In the genomic region with DNA sequence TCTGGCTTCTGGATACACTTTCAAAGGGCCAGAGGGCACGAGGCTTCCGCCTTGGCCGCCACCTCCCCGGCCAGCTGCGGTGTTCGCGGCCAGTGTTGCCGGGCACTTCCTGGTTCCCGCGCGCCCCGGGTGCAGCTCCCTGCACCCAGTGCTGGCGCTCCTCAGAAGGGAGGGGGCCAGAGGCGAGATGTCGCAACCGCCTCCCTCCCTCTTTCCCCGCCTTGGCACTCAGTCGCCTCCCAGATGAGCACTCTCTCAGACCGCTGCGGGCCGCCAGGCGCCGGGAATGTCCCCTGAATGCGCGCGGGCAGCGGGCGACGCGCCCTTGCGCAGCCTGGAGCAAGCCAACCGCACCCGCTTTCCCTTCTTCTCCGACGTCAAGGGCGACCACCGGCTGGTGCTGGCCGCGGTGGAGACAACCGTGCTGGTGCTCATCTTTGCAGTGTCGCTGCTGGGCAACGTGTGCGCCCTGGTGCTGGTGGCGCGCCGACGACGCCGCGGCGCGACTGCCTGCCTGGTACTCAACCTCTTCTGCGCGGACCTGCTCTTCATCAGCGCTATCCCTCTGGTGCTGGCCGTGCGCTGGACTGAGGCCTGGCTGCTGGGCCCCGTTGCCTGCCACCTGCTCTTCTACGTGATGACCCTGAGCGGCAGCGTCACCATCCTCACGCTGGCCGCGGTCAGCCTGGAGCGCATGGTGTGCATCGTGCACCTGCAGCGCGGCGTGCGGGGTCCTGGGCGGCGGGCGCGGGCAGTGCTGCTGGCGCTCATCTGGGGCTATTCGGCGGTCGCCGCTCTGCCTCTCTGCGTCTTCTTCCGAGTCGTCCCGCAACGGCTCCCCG, we compare ENCODE assay signal across 1 cellular context.
TF ChIP-seq lines count a peak whose summit lies in the region.

TSS of gene FFAR4 (plus strand) at position 231 of the 842 bp plus-strand sequence. CDS start at position 287, 56 bp downstream.

TF ChIP-seq in HepG2, 621 proteins besides CTCF, POLR2A, EP300 and RAD21 (continued from another document):
- TF ChIP-seq, protein P1, sequence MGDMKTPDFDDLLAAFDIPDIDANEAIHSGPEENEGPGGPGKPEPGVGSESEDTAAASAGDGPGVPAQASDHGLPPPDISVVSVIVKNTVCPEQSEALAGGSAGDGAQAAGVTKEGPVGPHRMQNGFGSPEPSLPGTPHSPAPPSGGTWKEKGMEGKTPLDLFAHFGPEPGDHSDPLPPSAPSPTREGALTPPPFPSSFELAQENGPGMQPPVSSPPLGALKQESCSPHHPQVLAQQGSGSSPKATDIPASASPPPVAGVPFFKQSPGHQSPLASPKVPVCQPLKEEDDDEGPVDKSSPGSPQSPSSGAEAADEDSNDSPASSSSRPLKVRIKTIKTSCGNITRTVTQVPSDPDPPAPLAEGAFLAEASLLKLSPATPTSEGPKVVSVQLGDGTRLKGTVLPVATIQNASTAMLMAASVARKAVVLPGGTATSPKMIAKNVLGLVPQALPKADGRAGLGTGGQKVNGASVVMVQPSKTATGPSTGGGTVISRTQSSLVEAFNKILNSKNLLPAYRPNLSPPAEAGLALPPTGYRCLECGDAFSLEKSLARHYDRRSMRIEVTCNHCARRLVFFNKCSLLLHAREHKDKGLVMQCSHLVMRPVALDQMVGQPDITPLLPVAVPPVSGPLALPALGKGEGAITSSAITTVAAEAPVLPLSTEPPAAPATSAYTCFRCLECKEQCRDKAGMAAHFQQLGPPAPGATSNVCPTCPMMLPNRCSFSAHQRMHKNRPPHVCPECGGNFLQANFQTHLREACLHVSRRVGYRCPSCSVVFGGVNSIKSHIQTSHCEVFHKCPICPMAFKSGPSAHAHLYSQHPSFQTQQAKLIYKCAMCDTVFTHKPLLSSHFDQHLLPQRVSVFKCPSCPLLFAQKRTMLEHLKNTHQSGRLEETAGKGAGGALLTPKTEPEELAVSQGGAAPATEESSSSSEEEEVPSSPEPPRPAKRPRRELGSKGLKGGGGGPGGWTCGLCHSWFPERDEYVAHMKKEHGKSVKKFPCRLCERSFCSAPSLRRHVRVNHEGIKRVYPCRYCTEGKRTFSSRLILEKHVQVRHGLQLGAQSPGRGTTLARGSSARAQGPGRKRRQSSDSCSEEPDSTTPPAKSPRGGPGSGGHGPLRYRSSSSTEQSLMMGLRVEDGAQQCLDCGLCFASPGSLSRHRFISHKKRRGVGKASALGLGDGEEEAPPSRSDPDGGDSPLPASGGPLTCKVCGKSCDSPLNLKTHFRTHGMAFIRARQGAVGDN (CRISPR knock-in tag; IDR thresholded peaks at IDR 0.05) = peak; percentile 40
- TF ChIP-seq HDAC6 (IDR thresholded peaks at IDR 0.05; ENCODE audit: low read depth, low read length) = peak; percentile 18; the same call in 1 of the 2 replicates
- TF ChIP-seq ZNF546 (CRISPR knock-in tag; conservative IDR thresholded peaks at IDR 0.05) = no peak
- TF ChIP-seq GABPB1 (CRISPR knock-in tag; IDR thresholded peaks at IDR 0.05) = peak; percentile 15; the same call in 1 of the 2 replicates
- peak; percentile 44 for TF ChIP-seq PATZ1 (CRISPR knock-in tag; IDR thresholded peaks at IDR 0.05)
- TF ChIP-seq, protein P2, sequence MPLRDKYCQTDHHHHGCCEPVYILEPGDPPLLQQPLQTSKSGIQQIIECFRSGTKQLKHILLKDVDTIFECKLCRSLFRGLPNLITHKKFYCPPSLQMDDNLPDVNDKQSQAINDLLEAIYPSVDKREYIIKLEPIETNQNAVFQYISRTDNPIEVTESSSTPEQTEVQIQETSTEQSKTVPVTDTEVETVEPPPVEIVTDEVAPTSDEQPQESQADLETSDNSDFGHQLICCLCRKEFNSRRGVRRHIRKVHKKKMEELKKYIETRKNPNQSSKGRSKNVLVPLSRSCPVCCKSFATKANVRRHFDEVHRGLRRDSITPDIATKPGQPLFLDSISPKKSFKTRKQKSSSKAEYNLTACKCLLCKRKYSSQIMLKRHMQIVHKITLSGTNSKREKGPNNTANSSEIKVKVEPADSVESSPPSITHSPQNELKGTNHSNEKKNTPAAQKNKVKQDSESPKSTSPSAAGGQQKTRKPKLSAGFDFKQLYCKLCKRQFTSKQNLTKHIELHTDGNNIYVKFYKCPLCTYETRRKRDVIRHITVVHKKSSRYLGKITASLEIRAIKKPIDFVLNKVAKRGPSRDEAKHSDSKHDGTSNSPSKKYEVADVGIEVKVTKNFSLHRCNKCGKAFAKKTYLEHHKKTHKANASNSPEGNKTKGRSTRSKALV (CRISPR knock-in tag; IDR thresholded peaks at IDR 0.05) = peak; percentile 100
- TF ChIP-seq CEBPG (CRISPR knock-in tag; IDR thresholded peaks at IDR 0.05) = 0 out of 2 replicates have a peak, but pooled peaks have one; percentile 37
- peak; percentile 44; the same call in 1 of the 2 replicates for TF ChIP-seq CEBPB (IDR thresholded peaks at IDR 0.05; ENCODE audit: borderline replicate concordance, low read depth, low read length)
- TF ChIP-seq RXRA (CRISPR knock-in tag; IDR thresholded peaks at IDR 0.05) = peak; percentile 18; the same call in 1 of the 2 replicates
- TF ChIP-seq, protein P3, sequence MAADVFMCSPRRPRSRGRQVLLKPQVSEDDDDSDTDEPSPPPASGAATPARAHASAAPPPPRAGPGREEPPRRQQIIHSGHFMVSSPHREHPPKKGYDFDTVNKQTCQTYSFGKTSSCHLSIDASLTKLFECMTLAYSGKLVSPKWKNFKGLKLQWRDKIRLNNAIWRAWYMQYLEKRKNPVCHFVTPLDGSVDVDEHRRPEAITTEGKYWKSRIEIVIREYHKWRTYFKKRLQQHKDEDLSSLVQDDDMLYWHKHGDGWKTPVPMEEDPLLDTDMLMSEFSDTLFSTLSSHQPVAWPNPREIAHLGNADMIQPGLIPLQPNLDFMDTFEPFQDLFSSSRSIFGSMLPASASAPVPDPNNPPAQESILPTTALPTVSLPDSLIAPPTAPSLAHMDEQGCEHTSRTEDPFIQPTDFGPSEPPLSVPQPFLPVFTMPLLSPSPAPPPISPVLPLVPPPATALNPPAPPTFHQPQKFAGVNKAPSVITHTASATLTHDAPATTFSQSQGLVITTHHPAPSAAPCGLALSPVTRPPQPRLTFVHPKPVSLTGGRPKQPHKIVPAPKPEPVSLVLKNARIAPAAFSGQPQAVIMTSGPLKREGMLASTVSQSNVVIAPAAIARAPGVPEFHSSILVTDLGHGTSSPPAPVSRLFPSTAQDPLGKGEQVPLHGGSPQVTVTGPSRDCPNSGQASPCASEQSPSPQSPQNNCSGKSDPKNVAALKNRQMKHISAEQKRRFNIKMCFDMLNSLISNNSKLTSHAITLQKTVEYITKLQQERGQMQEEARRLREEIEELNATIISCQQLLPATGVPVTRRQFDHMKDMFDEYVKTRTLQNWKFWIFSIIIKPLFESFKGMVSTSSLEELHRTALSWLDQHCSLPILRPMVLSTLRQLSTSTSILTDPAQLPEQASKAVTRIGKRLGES (CRISPR knock-in tag; IDR thresholded peaks at IDR 0.05; ENCODE audit: borderline replicate concordance) = no peak
- peak; percentile 52; the same call in 1 of the 2 replicates for TF ChIP-seq ELF1 (CRISPR knock-in tag; IDR thresholded peaks at IDR 0.05)
